ENCODE assay signal across 8 cellular contexts in the genomic region with DNA sequence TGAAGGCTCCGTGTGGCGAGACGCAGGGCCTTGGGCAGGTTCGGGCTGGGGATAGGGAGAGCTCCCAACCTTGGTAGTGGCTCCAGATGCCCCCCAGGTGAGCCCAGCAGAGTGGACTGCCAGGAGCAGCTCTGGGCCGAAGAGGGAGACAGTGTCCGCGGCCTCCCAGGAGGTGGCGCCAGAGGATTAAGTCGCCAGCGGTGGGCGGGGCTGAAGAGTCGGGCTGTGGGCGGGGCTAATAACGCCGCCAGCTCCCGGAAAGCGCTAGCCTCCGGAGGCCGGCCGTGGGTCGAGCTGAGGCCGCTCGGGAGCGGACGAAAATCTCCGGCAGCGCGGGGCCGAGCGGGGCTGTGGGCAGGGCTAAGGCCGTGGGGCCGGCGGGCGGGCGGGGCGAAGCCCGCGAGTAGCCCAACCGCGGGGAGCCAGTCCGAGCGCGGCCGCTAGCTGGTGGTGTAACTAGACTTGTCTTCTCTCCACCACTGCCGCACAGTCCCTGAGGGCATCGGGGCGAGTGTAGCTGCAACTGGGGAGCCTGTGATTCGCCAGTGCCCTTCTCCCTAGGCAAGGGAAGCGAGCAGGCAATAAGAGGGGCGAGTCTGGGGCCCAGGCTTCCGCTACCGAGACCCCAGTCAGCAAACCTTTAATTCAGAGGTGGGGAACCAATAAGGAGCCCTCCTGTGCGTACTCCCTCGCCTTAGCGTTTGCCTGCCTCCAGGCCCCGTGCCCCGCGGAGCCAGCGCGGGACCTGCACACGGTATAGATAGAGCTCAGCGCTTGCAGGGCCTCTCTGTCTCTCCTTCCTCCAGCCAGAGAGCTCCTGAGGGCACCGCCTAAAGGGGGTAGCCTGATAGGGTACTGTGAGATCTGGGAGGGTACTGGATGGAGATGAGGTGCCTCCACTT. TPM values are rescaled to one million over a fixed set of nuclear protein-coding genes. Genes with fewer than 3 reads are reported as not detected.
A peak's percentile ranks its signal among the peaks of the same experiment; 100 is the strongest.
DNase-seq lines count a peak whose midpoint lies in the region; ATAC-seq, FAIRE-seq and TF ChIP-seq lines count a peak whose summit lies in the region.

No MANE protein-coding gene starts in this region.

- intact Hi-C loops in body of pancreas (cut with DNase I) (loop anchor here (5.0 kb wide), 1 partner anchor 137 kb away; no protein-coding TSS in a partner anchor), gastrocnemius medialis (cut with DNase I; ENCODE audit: low total_unique reads) (loop anchor here (1.0 to 5.0 kb wide), 3 partner anchors 14 to 133 kb away; partner anchors contain the start of gene BSN)

- H3K27me3 ChIP-seq in body of pancreas (no peaks in the 10 kb centered on the region), iPS DF 6.9 (ENCODE audit: control insufficient read depth, insufficient read depth, low read length) (no peaks in the 10 kb centered on the region), gastrocnemius medialis (no peaks in the 10 kb centered on the region)

- DNase-seq in A549 (ENCODE audit: low read depth in 1 of 2, low spot score in 1 of 2) (peak; percentile 57 to 90), NCI-H2107 (lab: John Stamatoyannopoulos, UW) (peak; percentile 88), body of pancreas (peak; percentile 96 to 97 (median 96)), iPS DF 6.9 (ENCODE audit: low read depth, low spot score) (peak; percentile 81), gastrocnemius medialis (peak; percentile 82 to 89)

- H3K36me3 ChIP-seq in body of pancreas (replicated peaks in 1 of 2; ENCODE audit: insufficient read depth in 1 of 2, low read depth in 2 of 2), result no peaks in the 10 kb centered on the region
- H3K36me3 ChIP-seq in iPS DF 6.9 (ENCODE audit: control insufficient read depth, insufficient read depth, low read length), result no peaks in the 10 kb centered on the region
- H3K36me3 ChIP-seq in gastrocnemius medialis, result no peaks in the 10 kb centered on the region

- H3K4me3 ChIP-seq in A549, result peak overlapping the region; percentile 49
- H3K4me3 ChIP-seq in body of pancreas, result no peak overlapping the region
- H3K4me3 ChIP-seq in iPS DF 6.9 (ENCODE audit: low read length), result peak overlapping the region; percentile 41; the same call in 1 of the 2 replicates
- peak overlapping the region; percentile 49 to 83 (median 58) for H3K4me3 ChIP-seq in gastrocnemius medialis

- no peaks in the 10 kb centered on the region for H3K9me3 ChIP-seq in A549
- no peaks in the 10 kb centered on the region for H3K9me3 ChIP-seq in body of pancreas
- H3K9me3 ChIP-seq in iPS DF 6.9 (ENCODE audit: control insufficient read depth, insufficient read depth, low read length), result no peaks in the 10 kb centered on the region
- H3K9me3 ChIP-seq in gastrocnemius medialis, result no peaks in the 10 kb centered on the region

- CTCF ChIA-PET in A549 (lab: Yijun Ruan, JAX), result interaction anchor here (0.6 to 7.5 kb wide), 52 partner anchors 9 to 360 kb away, joined by 3 to 210 read pairs (median 5); partner anchors contain the start of genes BSN, INKA1, MST1 and RNF123

- H3K27ac ChIP-seq in A549, result peak overlapping the region; percentile 72 to 86
- peak overlapping the region; percentile 73 to 86 (median 81) for H3K27ac ChIP-seq in body of pancreas
- H3K27ac ChIP-seq in iPS DF 6.9 (ENCODE audit: low read length), result no peak overlapping the region
- H3K27ac ChIP-seq in gastrocnemius medialis, result peak overlapping the region; percentile 79 to 93 (median 87)

- ATAC-seq in A549 (peak; percentile 94 to 97), HG03064 (IDR thresholded peaks at IDR 0.05; ENCODE audit: low read depth, unreplicated experiment) (peak; percentile 86), body of pancreas (peak; percentile 92), gastrocnemius medialis (peak; percentile 83 to 84)

- in situ Hi-C loops in gastrocnemius medialis (cut with MboI; ENCODE audit: low sequenced_read_pairs in 4 of 4), result loop anchor here (5.0 to 25.0 kb wide), 4 partner anchors 85 to 297 kb away; partner anchors contain the start of gene APEH (in 4 of the 4)

- no peak for TF ChIP-seq EP300 in A549 (IDR thresholded peaks at IDR 0.05)

- no peak for FAIRE-seq in A549 (lab: Jason Lieb, UNC)
- peak; percentile 38 for FAIRE-seq in TTC549 (lab: Jason Lieb, UNC)

- H3K4me1 ChIP-seq in A549 (peaks cover 5% of the 10 kb centered on the region; the same call in 2 of the 3 replicates), body of pancreas (peaks cover 33% of the 10 kb centered on the region), iPS DF 6.9 (ENCODE audit: control insufficient read depth, insufficient read depth, low read length) (0 out of 2 replicates have a peak, but pooled peaks cover 1% of the 10 kb centered on the region), gastrocnemius medialis (peaks cover 27 to 36% of the 10 kb centered on the region in 2 donors)

- TF ChIP-seq POLR2A in A549 (IDR thresholded peaks at IDR 0.05; ENCODE audit: low read length) (peak; percentile 50), GM18526 (IDR thresholded peaks at IDR 0.05; ENCODE audit: extremely low read depth, insufficient read length) (peak; percentile 26), body of pancreas (IDR thresholded peaks at IDR 0.05) (peak; percentile 34 to 80 (median 79)), gastrocnemius medialis (IDR thresholded peaks at IDR 0.05) (peak; percentile 53 to 66)

- TF ChIP-seq CTCF in A549 (IDR thresholded peaks at IDR 0.05) (peak; percentile 68), body of pancreas (IDR thresholded peaks at IDR 0.05) (peak; percentile 80 to 97 (median 96)), gastrocnemius medialis (IDR thresholded peaks at IDR 0.05 in 4 of 5, conservative IDR thresholded peaks at IDR 0.05 in 1 of 5) (peak; percentile 86 to 96 (median 95))

- POLR2A ChIA-PET in A549 (lab: Yijun Ruan, JAX), result interaction anchor here (0.8 to 1.7 kb wide), 6 partner anchors 12 to 133 kb away, joined by 3 to 14 read pairs (median 6); partner anchors contain the start of genes BSN and DAG1

- WGBS in A549 (ENCODE audit: missing lambda C conversion rate), result 14% methylated on average over 21 of the region's 63 CpGs
- WGBS in body of pancreas, 2 donors, result 0 to 7% methylated on average over 7 to 47 of the region's 63 CpGs
- no CpG with 5 or more reads among the region's 63 CpGs for WGBS in iPS DF 6.9 (ENCODE audit: insufficient coverage, insufficient read length)

- peak; percentile 87 to 93 for TF ChIP-seq RAD21 in A549 (conservative IDR thresholded peaks at IDR 0.05 in 1 of 2, IDR thresholded peaks at IDR 0.05 in 1 of 2)

- H3K4me2 ChIP-seq in A549, result peak overlapping the region; percentile 99

TF ChIP-seq in A549, 52 proteins besides CTCF, POLR2A, EP300 and RAD21:
- TF ChIP-seq ZSCAN20 (CRISPR knock-in tag; IDR thresholded peaks at IDR 0.05) (no peak), PHF8 (IDR thresholded peaks at IDR 0.05; ENCODE audit: borderline replicate concordance, low read depth) (peak; percentile 19; the same call in 1 of the 2 replicates), HEYL (CRISPR knock-in tag; IDR thresholded peaks at IDR 0.05) (no peak), BHLHE40 (IDR thresholded peaks at IDR 0.05; ENCODE audit: low read depth, low read length) (no peak), GATA3 (IDR thresholded peaks at IDR 0.05; ENCODE audit: borderline replicate concordance) (no peak), ESRRA (IDR thresholded peaks at IDR 0.05; ENCODE audit: borderline replicate concordance, low read length) (no peak), HOXA7 (CRISPR knock-in tag; IDR thresholded peaks at IDR 0.05) (no peak), NPAS2 (CRISPR knock-in tag; IDR thresholded peaks at IDR 0.05; ENCODE audit: borderline replicate concordance) (no peak), USF2 (IDR thresholded peaks at IDR 0.05) (no peak), MAFK (IDR thresholded peaks at IDR 0.05; ENCODE audit: partially characterized antibody) (no peak), RARB (CRISPR knock-in tag; IDR thresholded peaks at IDR 0.05) (no peak), CBX8 (IDR thresholded peaks at IDR 0.05) (no peak), HES2 (IDR thresholded peaks at IDR 0.05) (no peak), SMC3 (IDR thresholded peaks at IDR 0.05) (peak; percentile 82), JUNB (IDR thresholded peaks at IDR 0.05) (no peak), ZFP36 (IDR thresholded peaks at IDR 0.05; ENCODE audit: borderline replicate concordance, partially characterized antibody) (no peak), SREBF2 (IDR thresholded peaks at IDR 0.05) (no peak), POLR2AphosphoS2 (conservative IDR thresholded peaks at IDR 0.05; ENCODE audit: low read length) (no peak), ATOH8 (CRISPR knock-in tag; IDR thresholded peaks at IDR 0.05; ENCODE audit: low read depth) (no peak)
- TF ChIP-seq, protein P1, sequence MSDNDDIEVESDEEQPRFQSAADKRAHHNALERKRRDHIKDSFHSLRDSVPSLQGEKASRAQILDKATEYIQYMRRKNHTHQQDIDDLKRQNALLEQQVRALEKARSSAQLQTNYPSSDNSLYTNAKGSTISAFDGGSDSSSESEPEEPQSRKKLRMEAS (IDR thresholded peaks at IDR 0.05), result peak; percentile 40

RNA-seq across cellular contexts. Expression of gene BSN, which starts 14.4 kb away (rescaled TPM):
- 0.04 and 0.05 TPM in 2 replicates for polyA plus RNA-seq in A549 (2011; rRNA removed)
- polyA plus RNA-seq in A549 (2012; cell fraction: cytosol; rRNA removed), result 0.05 and 0.09 TPM in 2 replicates
- polyA plus RNA-seq in A549 (2012; cell fraction: nucleus; rRNA removed), result 0.17 and 0.20 TPM in 2 replicates
- polyA plus RNA-seq in A549 (2017; fragmentation: RNase III; extraction: RNeasy Plus Mini Kit Qiagen cat#74134 plus additional on column Dnase treatment), result 0.03 to 0.08 TPM (median 0.08 TPM) in 3 replicates
- 0.08 and 0.10 TPM in 2 replicates for polyA minus RNA-seq in A549 (2011; rRNA and poly(A)+ RNA removed)
- total RNA-seq in body of pancreas, result 1 to 10 TPM; 1.3 to 6.6 TPM
- total RNA-seq in gastrocnemius medialis, result under 1 TPM; 0.10 to 0.24 (median 0.21) TPM

Comparison
In these comparisons a context has a peak if more than half of its experiments do, and no peak if none do; other contexts are left out.
1. H3K4me3 ChIP-seq: peak in A549 (single experiment), iPS DF 6.9 (single experiment) and gastrocnemius medialis (4 of 4); none in body of pancreas (0 of 2).
2. POLR2A ChIP-seq: peak in every context shown above with its lines; median percentile 79 in body of pancreas; 60 in gastrocnemius medialis; 50 in A549; 26 in GM18526.
3. Peak in every context shown above with its lines, with median percentiles within 50 percentile points of each other: ATAC-seq, DNase-seq and CTCF ChIP-seq.